10 cellular contexts compared by ENCODE assay signal in the genomic region with DNA sequence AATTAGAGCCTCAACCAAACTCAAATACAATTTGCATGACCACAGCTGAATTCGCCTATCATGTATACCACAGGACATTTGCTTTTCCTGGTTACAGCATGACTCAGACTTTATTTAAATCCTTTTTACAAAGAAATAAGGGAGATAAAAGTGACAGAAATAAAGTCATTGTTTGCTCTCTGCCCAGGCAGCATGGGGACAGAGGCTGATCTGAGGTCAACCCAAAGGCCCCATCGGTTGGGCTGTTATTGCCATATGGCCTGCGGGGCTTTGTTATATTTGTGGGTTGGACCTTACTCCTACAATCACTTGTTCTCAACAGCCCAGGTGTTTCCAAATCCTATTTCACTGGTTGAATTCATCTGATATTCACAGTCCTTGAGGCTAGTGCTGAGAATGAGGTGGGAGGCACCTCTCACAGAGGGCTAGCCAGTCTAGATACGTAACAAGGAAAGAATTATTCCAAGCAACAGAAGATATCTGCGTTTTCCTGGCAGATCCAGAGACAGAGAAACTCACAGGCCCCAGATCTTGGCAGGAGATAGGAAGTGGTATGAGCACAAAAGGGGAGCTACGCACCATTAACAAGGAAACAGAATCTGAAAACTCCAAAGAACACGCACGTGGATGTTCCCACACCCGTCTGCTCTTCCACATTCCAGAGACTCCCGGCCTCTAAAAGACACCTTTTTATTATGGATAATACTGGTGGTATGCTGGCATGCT.
A peak's percentile ranks its signal among the peaks of the same experiment; 100 is the strongest.
DNase-seq lines count a peak whose midpoint lies in the region; ATAC-seq, FAIRE-seq and TF ChIP-seq lines count a peak whose summit lies in the region.
"Had no signal": no experiment of that assay in that cellular context is flagged by ENCODE, and none has a peak within 500 bp of the region (broad histone marks: within the 10 kb centered on the region; RNA-seq: fewer than 3 reads in every experiment).

No MANE protein-coding gene starts in this region.

- in situ Hi-C loops in HepG2 (cut with HindIII; ENCODE audit: extremely low pct_ligation_motif_present, low pct_unique_long_range_greater_than_20kb), result no loop called here

- BruUV-seq in HepG2 (replicated peaks; lab: Mats Ljungman, UMichigan), result no TSS peak

- 41% methylated on average over 9 of the region's 10 CpGs for WGBS in HepG2 (ENCODE audit: low lambda C conversion rate)
- WGBS in small intestine, 3 donors, result 48 to 69% (median 61%) methylated on average over 10 of the region's 10 CpGs

- H3K36me3 ChIP-seq in HepG2 (replicated peaks in 1 of 2; ENCODE audit: control insufficient read depth in 1 of 2, insufficient read depth in 2 of 2, low read length in 2 of 2) (peaks cover 3 to 6% of the 10 kb centered on the region in 2 experiments; a peak in 4 of 5 replicates), small intestine (ENCODE audit: control insufficient read depth in 2 of 2, insufficient read depth in 2 of 2, low read length in 2 of 2) (no peaks in the 10 kb centered on the region)
- H3K36me3 ChIP-seq: Peyer's patch had no signal

- POLR2A ChIA-PET in HepG2 (lab: Yijun Ruan, JAX), result interaction anchor here (0.8 to 3.8 kb wide), 8 partner anchors 10 to 80 kb away, joined by 3 to 15 read pairs (median 4); no protein-coding TSS in a partner anchor

- no peak overlapping the region for H2AFZ ChIP-seq in HepG2 (ENCODE audit: low read length)

- no peaks in the 10 kb centered on the region for H4K20me1 ChIP-seq in HepG2 (ENCODE audit: insufficient read depth, low read length)

- no peak for TF ChIP-seq CTCF in HepG2 (CRISPR knock-in tag; IDR thresholded peaks at IDR 0.05)

- H3K27ac ChIP-seq in caudate nucleus (ENCODE audit: low read depth, low read length) (peak overlapping the region; percentile 81), HepG2 (ENCODE audit: extremely low read length, insufficient read depth, low read length) (peak overlapping the region; percentile 84), small intestine (ENCODE audit: low read depth in 1 of 2, low read length in 1 of 2) (no peak overlapping the region)

- TF ChIP-seq EP300 in HepG2 (IDR thresholded peaks at IDR 0.05; ENCODE audit: low read depth in 2 of 2, low read length in 2 of 2) (peak in 1 of 2 experiments; percentile 77; a peak in 2 of 4 replicates), HepG2 (CRISPR knock-in tag; IDR thresholded peaks at IDR 0.05; ENCODE audit: borderline replicate concordance) (peak; percentile 71; the same call in 1 of the 2 replicates)

- no peak for TF ChIP-seq POLR2A in HepG2 (IDR thresholded peaks at IDR 0.05; ENCODE audit: insufficient read depth in 1 of 2, low read depth in 2 of 2, low read length in 2 of 2)

- H3K9ac ChIP-seq in HepG2 (ENCODE audit: insufficient read depth, low read depth, low read length), result peak overlapping the region; percentile 45

- H3K27me3 ChIP-seq in HepG2 (ENCODE audit: control insufficient read depth in 1 of 2, insufficient read depth in 2 of 2, low read length in 2 of 2) (no peaks in the 10 kb centered on the region), small intestine (ENCODE audit: control insufficient read depth in 2 of 2, insufficient read depth in 2 of 2, low read length in 2 of 2) (no peaks in the 10 kb centered on the region)
- H3K27me3 ChIP-seq: Peyer's patch had no signal

- H3K79me2 ChIP-seq in HepG2 (ENCODE audit: insufficient read depth, low read length), result peaks cover 12% of the 10 kb centered on the region

- TF ChIP-seq RAD21 in HepG2 (CRISPR knock-in tag; IDR thresholded peaks at IDR 0.05), result no peak

- H3K4me3 ChIP-seq in HepG2 (replicated peaks in 1 of 3; ENCODE audit: insufficient read depth in 1 of 3, low read depth in 2 of 3, low read length in 3 of 3), result no peak overlapping the region; a peak in 1 of 6 replicates
- no peak overlapping the region for H3K4me3 ChIP-seq in small intestine (ENCODE audit: low read depth in 1 of 2, low read length in 2 of 2)
- H3K4me3 ChIP-seq: Peyer's patch had no signal

- peaks cover 87% of the 10 kb centered on the region for H3K4me1 ChIP-seq in HepG2 (ENCODE audit: insufficient read depth, low read length)
- peaks cover 5 to 8% of the 10 kb centered on the region in 2 donors for H3K4me1 ChIP-seq in small intestine (ENCODE audit: control insufficient read depth in 2 of 2, insufficient read depth in 1 of 2, low read depth in 1 of 2, low read length in 1 of 2)

- CTCF ChIA-PET in HepG2 (lab: Yijun Ruan, JAX; ENCODE audit: low intra/inter-chr PET ratio, low total read pairs), result no interaction called here

- peak; percentile 60 for DNase-seq in NCI-H146 treated with DMSO at 0.1 percent for 48 hours (lab: John Stamatoyannopoulos, UW; ENCODE audit: unreplicated experiment)
- no peak for DNase-seq in caudate nucleus (lab: John Stamatoyannopoulos, UW)
- DNase-seq in HepG2 (ENCODE audit: low spot score), result peak; percentile 90
- peak; percentile 59 for DNase-seq in small intestine
- DNase-seq in frontal cortex (ENCODE audit: low spot score in 2 of 2), result no peak
- DNase-seq: NCI-H1417 treated with DMSO at 0.1 percent for 48 hours, Peyer's patch had no signal

- FAIRE-seq in HepG2 (lab: Jason Lieb, UNC), result peak; percentile 64
- FAIRE-seq in small intestine (lab: Jason Lieb, UNC), result no peak
- FAIRE-seq in frontal cortex (lab: Jason Lieb, UNC), result no peak
- FAIRE-seq: HTR-8/SVneo had no signal

- H3K9me3 ChIP-seq in HepG2 (ENCODE audit: low read length), result no peaks in the 10 kb centered on the region
- no peaks in the 10 kb centered on the region for H3K9me3 ChIP-seq in small intestine (ENCODE audit: control insufficient read depth, low read depth)
- H3K9me3 ChIP-seq: Peyer's patch had no signal

- intact Hi-C loops in HepG2 (cut with micrococcal nuclease; ENCODE audit: unreplicated experiment), result no loop called here

- ATAC-seq in HepG2 (peak; percentile 75), GM21515 (IDR thresholded peaks at IDR 0.05; ENCODE audit: unreplicated experiment) (no peak), GM18519 (IDR thresholded peaks at IDR 0.05; ENCODE audit: low FRiP score, unreplicated experiment) (no peak)

- peak overlapping the region; percentile 74 for H3K4me2 ChIP-seq in HepG2 (ENCODE audit: low read depth, low read length)

TF ChIP-seq in HepG2, 621 proteins besides CTCF, POLR2A, EP300 and RAD21 (continues in another document):
- TF ChIP-seq PPARG (CRISPR knock-in tag; conservative IDR thresholded peaks at IDR 0.05) (peak; percentile 60), NFE2L2 (IDR thresholded peaks at IDR 0.05; ENCODE audit: low read length) (0 out of 2 replicates have a peak, but pooled peaks have one; percentile 27), XBP1 (CRISPR knock-in tag; IDR thresholded peaks at IDR 0.05) (no peak), TCF7 (IDR thresholded peaks at IDR 0.05; ENCODE audit: low read depth) (peak; percentile 61), NCOA1 (CRISPR knock-in tag; IDR thresholded peaks at IDR 0.05) (no peak), CBX2 (IDR thresholded peaks at IDR 0.05; ENCODE audit: low read depth, low read length) (no peak), CBX2 (CRISPR knock-in tag; IDR thresholded peaks at IDR 0.05; ENCODE audit: low read depth) (no peak), ZNF292 (CRISPR knock-in tag; IDR thresholded peaks at IDR 0.05; ENCODE audit: borderline replicate concordance, low read depth) (0 out of 2 replicates have a peak, but pooled peaks have one; percentile 10), ZFP36L2 (CRISPR knock-in tag; IDR thresholded peaks at IDR 0.05) (no peak)
- TF ChIP-seq, protein P1, sequence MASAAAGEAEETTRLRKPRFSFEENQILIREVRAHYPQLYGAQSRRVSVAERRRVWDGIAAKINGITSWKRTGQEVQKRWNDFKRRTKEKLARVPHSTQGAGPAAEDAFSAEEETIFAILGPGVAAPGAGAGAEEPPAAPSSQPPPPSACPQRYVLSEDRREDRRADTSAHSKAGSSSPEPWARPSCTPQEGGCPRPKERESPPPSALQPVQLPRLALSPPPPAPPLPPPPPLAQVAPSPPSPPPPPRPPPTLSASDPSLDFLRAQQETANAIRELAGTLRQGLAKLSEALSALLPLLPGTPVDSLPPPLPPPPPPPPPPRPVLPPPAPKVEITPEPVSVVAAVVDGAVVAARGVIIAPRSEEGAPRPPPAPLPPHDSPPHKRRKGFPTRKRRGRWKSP (CRISPR knock-in tag; IDR thresholded peaks at IDR 0.05), result no peak
- TF ChIP-seq, protein P2, sequence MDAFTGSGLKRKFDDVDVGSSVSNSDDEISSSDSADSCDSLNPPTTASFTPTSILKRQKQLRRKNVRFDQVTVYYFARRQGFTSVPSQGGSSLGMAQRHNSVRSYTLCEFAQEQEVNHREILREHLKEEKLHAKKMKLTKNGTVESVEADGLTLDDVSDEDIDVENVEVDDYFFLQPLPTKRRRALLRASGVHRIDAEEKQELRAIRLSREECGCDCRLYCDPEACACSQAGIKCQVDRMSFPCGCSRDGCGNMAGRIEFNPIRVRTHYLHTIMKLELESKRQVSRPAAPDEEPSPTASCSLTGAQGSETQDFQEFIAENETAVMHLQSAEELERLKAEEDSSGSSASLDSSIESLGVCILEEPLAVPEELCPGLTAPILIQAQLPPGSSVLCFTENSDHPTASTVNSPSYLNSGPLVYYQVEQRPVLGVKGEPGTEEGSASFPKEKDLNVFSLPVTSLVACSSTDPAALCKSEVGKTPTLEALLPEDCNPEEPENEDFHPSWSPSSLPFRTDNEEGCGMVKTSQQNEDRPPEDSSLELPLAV (CRISPR knock-in tag; conservative IDR thresholded peaks at IDR 0.05; ENCODE audit: low read depth), result no peak
- TF ChIP-seq, protein P3, sequence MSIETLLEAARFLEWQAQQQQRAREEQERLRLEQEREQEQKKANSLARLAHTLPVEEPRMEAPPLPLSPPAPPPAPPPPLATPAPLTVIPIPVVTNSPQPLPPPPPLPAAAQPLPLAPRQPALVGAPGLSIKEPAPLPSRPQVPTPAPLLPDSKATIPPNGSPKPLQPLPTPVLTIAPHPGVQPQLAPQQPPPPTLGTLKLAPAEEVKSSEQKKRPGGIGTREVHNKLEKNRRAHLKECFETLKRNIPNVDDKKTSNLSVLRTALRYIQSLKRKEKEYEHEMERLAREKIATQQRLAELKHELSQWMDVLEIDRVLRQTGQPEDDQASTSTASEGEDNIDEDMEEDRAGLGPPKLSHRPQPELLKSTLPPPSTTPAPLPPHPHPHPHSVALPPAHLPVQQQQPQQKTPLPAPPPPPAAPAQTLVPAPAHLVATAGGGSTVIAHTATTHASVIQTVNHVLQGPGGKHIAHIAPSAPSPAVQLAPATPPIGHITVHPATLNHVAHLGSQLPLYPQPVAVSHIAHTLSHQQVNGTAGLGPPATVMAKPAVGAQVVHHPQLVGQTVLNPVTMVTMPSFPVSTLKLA (IDR thresholded peaks at IDR 0.05), result no peak

Comparison
In these comparisons a context has a peak if more than half of its experiments do, and no peak if none do; other contexts are left out.
1. DNase-seq: peak in NCI-H146 treated with DMSO at 0.1 percent for 48 hours (single experiment), HepG2 (single experiment) and small intestine (single experiment); none in caudate nucleus (0 of 61) and frontal cortex (0 of 2).
2. H3K27ac ChIP-seq: peak in caudate nucleus (single experiment) and HepG2 (single experiment); none in small intestine (0 of 2).